ENCODE assay signal across 16 cellular contexts in the genomic region with DNA sequence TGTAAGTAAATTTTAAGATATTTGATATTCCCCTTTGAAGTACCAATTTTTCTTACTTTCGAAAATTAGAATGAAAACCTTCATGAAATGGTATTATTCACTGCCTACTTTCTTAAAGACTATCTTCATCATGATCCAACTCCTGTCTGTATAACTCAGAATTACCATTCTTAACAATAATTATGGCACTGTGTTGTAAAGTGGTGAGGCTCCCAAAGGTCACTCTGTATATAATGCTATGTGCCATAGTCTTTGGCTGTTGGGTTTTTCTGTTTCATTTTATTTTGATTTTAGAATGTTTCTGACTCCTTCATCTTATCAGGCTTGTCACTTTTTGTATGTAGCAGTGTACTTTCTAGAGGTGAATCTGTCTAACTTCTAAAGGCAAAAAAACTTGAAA. TPM values are rescaled to one million over a fixed set of nuclear protein-coding genes. Genes with fewer than 3 reads are reported as not detected.
DNase-seq lines count a peak whose midpoint lies in the region; ATAC-seq and TF ChIP-seq lines count a peak whose summit lies in the region.
"Had no signal": no experiment of that assay in that cellular context is flagged by ENCODE, and none has a peak within 500 bp of the region (broad histone marks: within the 10 kb centered on the region; RNA-seq: fewer than 3 reads in every experiment).

No MANE protein-coding gene starts in this region.

- H3K36me3 Mint-ChIP-seq in activated CD8-positive, alpha-beta T cell treated with anti-CD3 and anti-CD28 coated beads for 36 hours (ENCODE audit: low read depth) = peaks cover 26% of the 10 kb centered on the region
- H3K36me3 Mint-ChIP-seq in activated CD8-positive, alpha-beta T cell treated with anti-CD3 and anti-CD28 coated beads, Interleukin-2, amount 10 ng/mL, durations not matched to agents 7 days and 5 days (ENCODE audit: low read depth) = peaks cover 32% of the 10 kb centered on the region
- H3K36me3 Mint-ChIP-seq in stimulated activated naive CD8-positive, alpha-beta T cell treated with anti-CD3 and anti-CD28 coated beads, Interleukin-15, Interleukin-2, amounts not matched to agents 100 ng/mL and 50 ng/mL, for 24 hours (ENCODE audit: low read depth) = peaks cover 31% of the 10 kb centered on the region

- no peak overlapping the region for H3K4me3 Mint-ChIP-seq in activated CD8-positive, alpha-beta T cell treated with anti-CD3 and anti-CD28 coated beads for 36 hours
- H3K4me3 Mint-ChIP-seq in activated CD8-positive, alpha-beta T cell treated with anti-CD3 and anti-CD28 coated beads, Interleukin-2, amount 10 ng/mL, durations not matched to agents 7 days and 5 days = no peak overlapping the region
- H3K4me3 Mint-ChIP-seq in stimulated activated naive CD8-positive, alpha-beta T cell treated with anti-CD3 and anti-CD28 coated beads, Interleukin-15, Interleukin-2, amounts not matched to agents 100 ng/mL and 50 ng/mL, for 24 hours = no peak overlapping the region
- no peak overlapping the region for H3K4me3 Mint-ChIP-seq in stimulated activated naive CD8-positive, alpha-beta T cell treated with anti-CD3 and anti-CD28 coated beads, Interleukin-15, amount 100 ng/mL, for 72 hours
- H3K4me3 Mint-ChIP-seq: HFFc6 had no signal

- H3K4me1 Mint-ChIP-seq in activated CD8-positive, alpha-beta T cell treated with anti-CD3 and anti-CD28 coated beads for 36 hours (ENCODE audit: low read depth) = peaks cover 89% of the 10 kb centered on the region
- peaks cover 64% of the 10 kb centered on the region for H3K4me1 Mint-ChIP-seq in activated CD8-positive, alpha-beta T cell treated with anti-CD3 and anti-CD28 coated beads, Interleukin-2, amount 10 ng/mL, durations not matched to agents 7 days and 5 days (ENCODE audit: low read depth)
- peaks cover 95% of the 10 kb centered on the region for H3K4me1 Mint-ChIP-seq in stimulated activated naive CD8-positive, alpha-beta T cell treated with anti-CD3 and anti-CD28 coated beads, Interleukin-15, Interleukin-2, amounts not matched to agents 100 ng/mL and 50 ng/mL, for 24 hours (ENCODE audit: low read depth)
- H3K4me1 Mint-ChIP-seq in stimulated activated naive CD8-positive, alpha-beta T cell treated with anti-CD3 and anti-CD28 coated beads, Interleukin-15, amount 100 ng/mL, for 72 hours = peaks cover 90% of the 10 kb centered on the region

- peaks cover 5% of the 10 kb centered on the region for H3K9me3 Mint-ChIP-seq in activated CD8-positive, alpha-beta T cell treated with anti-CD3 and anti-CD28 coated beads for 36 hours
- H3K9me3 Mint-ChIP-seq in activated CD8-positive, alpha-beta T cell treated with anti-CD3 and anti-CD28 coated beads, Interleukin-2, amount 10 ng/mL, durations not matched to agents 7 days and 5 days (ENCODE audit: insufficient read depth) = peaks cover 5% of the 10 kb centered on the region
- H3K9me3 Mint-ChIP-seq in stimulated activated naive CD8-positive, alpha-beta T cell treated with anti-CD3 and anti-CD28 coated beads, Interleukin-15, Interleukin-2, amounts not matched to agents 100 ng/mL and 50 ng/mL, for 24 hours = no peaks in the 10 kb centered on the region
- peaks cover 6 to 7% of the 10 kb centered on the region in 2 donors for H3K9me3 Mint-ChIP-seq in stimulated activated naive CD8-positive, alpha-beta T cell treated with anti-CD3 and anti-CD28 coated beads, Interleukin-15, amount 100 ng/mL, for 72 hours
- H3K9me3 Mint-ChIP-seq: HFFc6 had no signal

- intact Hi-C loops in activated CD8-positive, alpha-beta T cell treated with anti-CD3 and anti-CD28 coated beads for 36 hours (cut with micrococcal nuclease) = no loop called here
- intact Hi-C loops in left colon (cut with DNase I, micrococcal nuclease) = no loop called here

- CTCF ChIA-PET in activated CD8-positive, alpha-beta T cell treated with anti-CD3 and anti-CD28 coated beads for 36 hours (lab: Charles Lee) = no interaction called here
- CTCF ChIA-PET in activated CD8-positive, alpha-beta T cell treated with anti-CD3 and anti-CD28 coated beads, Interleukin-2, amount 10 ng/mL, durations not matched to agents 7 days and 5 days (lab: Charles Lee) = interaction anchor here (4.5 kb wide), 1 partner anchor 52 kb away, joined by 24 read pairs; the partner anchor contains the start of gene MAML2

- no peak overlapping the region for H3K27ac Mint-ChIP-seq in activated CD8-positive, alpha-beta T cell treated with anti-CD3 and anti-CD28 coated beads for 36 hours
- no peak overlapping the region for H3K27ac Mint-ChIP-seq in activated CD8-positive, alpha-beta T cell treated with anti-CD3 and anti-CD28 coated beads, Interleukin-2, amount 10 ng/mL, durations not matched to agents 7 days and 5 days
- peak overlapping the region; percentile 38 for H3K27ac Mint-ChIP-seq in stimulated activated naive CD8-positive, alpha-beta T cell treated with anti-CD3 and anti-CD28 coated beads, Interleukin-15, Interleukin-2, amounts not matched to agents 100 ng/mL and 50 ng/mL, for 24 hours
- no peak overlapping the region for H3K27ac Mint-ChIP-seq in stimulated activated naive CD8-positive, alpha-beta T cell treated with anti-CD3 and anti-CD28 coated beads, Interleukin-15, amount 100 ng/mL, for 72 hours
- H3K27ac Mint-ChIP-seq: HFFc6 had no signal

- no peak for DNase-seq in activated CD8-positive, alpha-beta T cell treated with anti-CD3 and anti-CD28 coated beads for 36 hours
- DNase-seq in activated CD8-positive, alpha-beta T cell treated with anti-CD3 and anti-CD28 coated beads, Interleukin-2, amount 10 ng/mL, durations not matched to agents 7 days and 5 days = no peak
- DNase-seq in stimulated activated naive CD8-positive, alpha-beta T cell treated with anti-CD3 and anti-CD28 coated beads, Interleukin-15, amount 100 ng/mL, for 72 hours = no peak
- DNase-seq in left colon (no peak), NCI-H2227 treated with DMSO at 0.1 percent for 48 hours (lab: John Stamatoyannopoulos, UW) (no peak)
- DNase-seq: AML-193; CD4-positive, alpha-beta memory T cell; GF-D8; GOT3; H7; HFFc6; IMR-90 had no signal

- H3K27me3 Mint-ChIP-seq in activated CD8-positive, alpha-beta T cell treated with anti-CD3 and anti-CD28 coated beads for 36 hours = no peaks in the 10 kb centered on the region
- no peaks in the 10 kb centered on the region for H3K27me3 Mint-ChIP-seq in activated CD8-positive, alpha-beta T cell treated with anti-CD3 and anti-CD28 coated beads, Interleukin-2, amount 10 ng/mL, durations not matched to agents 7 days and 5 days (ENCODE audit: low read depth)
- H3K27me3 Mint-ChIP-seq in stimulated activated naive CD8-positive, alpha-beta T cell treated with anti-CD3 and anti-CD28 coated beads, Interleukin-15, Interleukin-2, amounts not matched to agents 100 ng/mL and 50 ng/mL, for 24 hours = no peaks in the 10 kb centered on the region
- no peaks in the 10 kb centered on the region for H3K27me3 Mint-ChIP-seq in stimulated activated naive CD8-positive, alpha-beta T cell treated with anti-CD3 and anti-CD28 coated beads, Interleukin-15, amount 100 ng/mL, for 72 hours
- H3K27me3 Mint-ChIP-seq: CD4-positive, alpha-beta memory T cell had no signal

- POLR2A ChIA-PET in activated CD8-positive, alpha-beta T cell treated with anti-CD3 and anti-CD28 coated beads for 36 hours (lab: Charles Lee) = no interaction called here
- POLR2A ChIA-PET in activated CD8-positive, alpha-beta T cell treated with anti-CD3 and anti-CD28 coated beads, Interleukin-2, amount 10 ng/mL, durations not matched to agents 7 days and 5 days (lab: Charles Lee) = no interaction called here

- TF ChIP-seq CTCF in activated CD8-positive, alpha-beta T cell treated with anti-CD3 and anti-CD28 coated beads for 36 hours (IDR thresholded peaks at IDR 0.05) = no peak

- peak; percentile 21 for ATAC-seq in activated CD8-positive, alpha-beta T cell treated with anti-CD3 and anti-CD28 coated beads for 36 hours
- no peak for ATAC-seq in activated CD8-positive, alpha-beta T cell treated with anti-CD3 and anti-CD28 coated beads, Interleukin-2, amount 10 ng/mL, durations not matched to agents 7 days and 5 days
- ATAC-seq in stimulated activated naive CD8-positive, alpha-beta T cell treated with anti-CD3 and anti-CD28 coated beads, Interleukin-15, amount 100 ng/mL, for 72 hours = no peak
- ATAC-seq in left colon (peak; percentile 53), HG02678 (IDR thresholded peaks at IDR 0.05; ENCODE audit: unreplicated experiment) (no peak)
- ATAC-seq: A549, HCT116 had no signal

RNA-seq across cellular contexts. Expression of gene MAML2, which starts 52.4 kb away (rescaled TPM):
- total RNA-seq in activated CD8-positive, alpha-beta T cell treated with anti-CD3 and anti-CD28 coated beads for 36 hours = 10 to 100 TPM; 11.8 to 12.5 TPM
- 10 to 100 TPM; 14.7 to 15.5 TPM for total RNA-seq in activated CD8-positive, alpha-beta T cell treated with anti-CD3 and anti-CD28 coated beads, Interleukin-2, amount 10 ng/mL, durations not matched to agents 7 days and 5 days
- total RNA-seq in left colon = 10 to 100 TPM; 14.8 to 16.3 TPM

Comparison
In these comparisons a context has a peak if more than half of its experiments do, and no peak if none do; other contexts are left out.
1. ATAC-seq: peak in activated CD8-positive, alpha-beta T cell treated with anti-CD3 and anti-CD28 coated beads for 36 hours (single experiment) and left colon (single experiment); none in activated CD8-positive, alpha-beta T cell treated with anti-CD3 and anti-CD28 coated beads, Interleukin-2, amount 10 ng/mL, durations not matched to agents 7 days and 5 days (single experiment), stimulated activated naive CD8-positive, alpha-beta T cell treated with anti-CD3 and anti-CD28 coated beads, Interleukin-15, amount 100 ng/mL, for 72 hours (single experiment) and HG02678 (single experiment).